In genomic region chr20:53081916-53082863, GRCh38 we compare ENCODE assay signal across 1 cellular context.
TF ChIP-seq lines count a peak whose summit lies in the region.

No MANE protein-coding gene starts in this region.

TF ChIP-seq in HepG2, 621 proteins besides CTCF, POLR2A, EP300 and RAD21 (continued from another document):
- TF ChIP-seq ZNF263 (CRISPR knock-in tag; IDR thresholded peaks at IDR 0.05) (no peak), TP53 (CRISPR knock-in tag; conservative IDR thresholded peaks at IDR 0.05) (no peak), ZNF614 (CRISPR knock-in tag; IDR thresholded peaks at IDR 0.05; ENCODE audit: borderline replicate concordance) (no peak), NR2F2 (IDR thresholded peaks at IDR 0.05; ENCODE audit: borderline replicate concordance, low read depth) (peak; percentile 45; the same call in 1 of the 2 replicates), HBP1 (CRISPR knock-in tag; IDR thresholded peaks at IDR 0.05; ENCODE audit: low read depth) (no peak), ZNF570 (CRISPR knock-in tag; IDR thresholded peaks at IDR 0.05; ENCODE audit: borderline replicate concordance) (no peak), MTA3 (CRISPR knock-in tag; IDR thresholded peaks at IDR 0.05) (no peak), ZMYM3 (CRISPR knock-in tag; IDR thresholded peaks at IDR 0.05) (no peak), GMEB2 (CRISPR knock-in tag; IDR thresholded peaks at IDR 0.05; ENCODE audit: low read depth) (no peak), RBM39 (IDR thresholded peaks at IDR 0.05; ENCODE audit: low read depth, low read length, poor library complexity, severe bottlenecking) (no peak), PRDM15 (CRISPR knock-in tag; IDR thresholded peaks at IDR 0.05) (no peak; the same call in 1 of the 2 replicates), ELK4 (CRISPR knock-in tag; IDR thresholded peaks at IDR 0.05; ENCODE audit: borderline replicate concordance) (no peak), NRL (CRISPR knock-in tag; IDR thresholded peaks at IDR 0.05; ENCODE audit: borderline replicate concordance) (no peak)
